2 cellular contexts compared by ENCODE assay signal in the genomic region with DNA sequence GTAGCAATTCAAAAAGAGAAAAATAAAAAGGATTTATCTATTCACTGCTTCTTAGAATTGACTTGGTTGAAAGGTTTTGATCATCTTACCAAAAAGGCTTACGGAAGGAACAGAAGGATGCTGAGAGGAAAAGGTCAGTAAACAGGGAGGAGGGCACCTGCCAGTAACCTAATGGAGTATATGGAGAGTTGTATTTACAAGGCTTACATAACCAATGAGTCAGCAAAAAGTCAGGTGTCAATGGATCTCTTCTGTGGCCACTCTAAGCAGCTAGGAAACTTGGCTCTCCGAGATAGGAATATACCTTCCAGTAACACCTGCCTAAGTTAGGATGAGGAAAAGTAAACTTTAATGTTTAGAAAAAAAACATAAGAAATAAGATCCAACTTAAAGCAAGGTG.
TF ChIP-seq lines count a peak whose summit lies in the region.

No MANE protein-coding gene starts in this region.

TF ChIP-seq in HepG2, 621 proteins besides CTCF, POLR2A, EP300 and RAD21 (continued from another document and continues in another):
- TF ChIP-seq, protein P1, sequence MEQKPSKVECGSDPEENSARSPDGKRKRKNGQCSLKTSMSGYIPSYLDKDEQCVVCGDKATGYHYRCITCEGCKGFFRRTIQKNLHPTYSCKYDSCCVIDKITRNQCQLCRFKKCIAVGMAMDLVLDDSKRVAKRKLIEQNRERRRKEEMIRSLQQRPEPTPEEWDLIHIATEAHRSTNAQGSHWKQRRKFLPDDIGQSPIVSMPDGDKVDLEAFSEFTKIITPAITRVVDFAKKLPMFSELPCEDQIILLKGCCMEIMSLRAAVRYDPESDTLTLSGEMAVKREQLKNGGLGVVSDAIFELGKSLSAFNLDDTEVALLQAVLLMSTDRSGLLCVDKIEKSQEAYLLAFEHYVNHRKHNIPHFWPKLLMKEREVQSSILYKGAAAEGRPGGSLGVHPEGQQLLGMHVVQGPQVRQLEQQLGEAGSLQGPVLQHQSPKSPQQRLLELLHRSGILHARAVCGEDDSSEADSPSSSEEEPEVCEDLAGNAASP (CRISPR knock-in tag; IDR thresholded peaks at IDR 0.05; ENCODE audit: borderline replicate concordance) = peak; percentile 79
- TF ChIP-seq RCOR2 (CRISPR knock-in tag; IDR thresholded peaks at IDR 0.05) (peak; percentile 72), MAFG (CRISPR knock-in tag; IDR thresholded peaks at IDR 0.05) (peak; percentile 96), MTA3 (CRISPR knock-in tag; IDR thresholded peaks at IDR 0.05) (no peak), CENPX (CRISPR knock-in tag; IDR thresholded peaks at IDR 0.05) (no peak), GTF3A (CRISPR knock-in tag; conservative IDR thresholded peaks at IDR 0.05) (no peak), ZNF781 (CRISPR knock-in tag; IDR thresholded peaks at IDR 0.05; ENCODE audit: borderline replicate concordance, not compliant biosample characterization) (no peak), NBN (conservative IDR thresholded peaks at IDR 0.05) (no peak), TAF15 (IDR thresholded peaks at IDR 0.05; ENCODE audit: low read depth, low read length, poor library complexity, severe bottlenecking) (no peak), HNRNPK (IDR thresholded peaks at IDR 0.05; ENCODE audit: low read depth, low read length, poor library complexity, severe bottlenecking) (no peak), ZNF225 (CRISPR knock-in tag; IDR thresholded peaks at IDR 0.05) (no peak), HNF4G (IDR thresholded peaks at IDR 0.05; ENCODE audit: borderline replicate concordance, low read depth, low read length) (no peak), HNF4G (CRISPR knock-in tag; IDR thresholded peaks at IDR 0.05; ENCODE audit: borderline replicate concordance, low read depth) (no peak; the same call in 1 of the 2 replicates), U2AF1 (optimal IDR thresholded peaks at IDR 0.05; ENCODE audit: low read depth, low read length) (no peak), KLF16 (CRISPR knock-in tag; IDR thresholded peaks at IDR 0.05) (peak in 1 of 2 experiments; percentile 20; a peak in 1 of 4 replicates), ZNF343 (CRISPR knock-in tag; IDR thresholded peaks at IDR 0.05) (no peak), FOXJ3 (CRISPR knock-in tag; IDR thresholded peaks at IDR 0.05; ENCODE audit: borderline replicate concordance) (peak; percentile 15; the same call in 1 of the 2 replicates), RBFOX2 (IDR thresholded peaks at IDR 0.05; ENCODE audit: low read depth, low read length) (peak; percentile 45), ISX (CRISPR knock-in tag; conservative IDR thresholded peaks at IDR 0.05) (no peak), NFE2L2 (IDR thresholded peaks at IDR 0.05; ENCODE audit: low read length) (peak; percentile 100), PPARG (CRISPR knock-in tag; conservative IDR thresholded peaks at IDR 0.05) (peak; percentile 78)
- TF ChIP-seq, protein P2, sequence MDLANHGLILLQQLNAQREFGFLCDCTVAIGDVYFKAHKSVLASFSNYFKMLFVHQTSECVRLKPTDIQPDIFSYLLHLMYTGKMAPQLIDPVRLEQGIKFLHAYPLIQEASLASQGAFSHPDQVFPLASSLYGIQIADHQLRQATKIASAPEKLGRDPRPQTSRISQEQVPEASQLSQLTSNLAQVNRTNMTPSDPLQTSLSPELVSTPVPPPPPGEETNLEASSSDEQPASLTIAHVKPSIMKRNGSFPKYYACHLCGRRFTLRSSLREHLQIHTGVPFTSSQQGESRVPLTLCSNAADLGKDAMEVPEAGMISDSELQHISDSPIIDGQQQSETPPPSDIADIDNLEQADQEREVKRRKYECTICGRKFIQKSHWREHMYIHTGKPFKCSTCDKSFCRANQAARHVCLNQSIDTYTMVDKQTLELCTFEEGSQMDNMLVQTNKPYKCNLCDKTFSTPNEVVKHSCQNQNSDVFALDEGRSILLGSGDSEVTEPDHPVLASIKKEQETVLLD (CRISPR knock-in tag; IDR thresholded peaks at IDR 0.05; ENCODE audit: low read depth) = no peak
- TF ChIP-seq, protein P3, sequence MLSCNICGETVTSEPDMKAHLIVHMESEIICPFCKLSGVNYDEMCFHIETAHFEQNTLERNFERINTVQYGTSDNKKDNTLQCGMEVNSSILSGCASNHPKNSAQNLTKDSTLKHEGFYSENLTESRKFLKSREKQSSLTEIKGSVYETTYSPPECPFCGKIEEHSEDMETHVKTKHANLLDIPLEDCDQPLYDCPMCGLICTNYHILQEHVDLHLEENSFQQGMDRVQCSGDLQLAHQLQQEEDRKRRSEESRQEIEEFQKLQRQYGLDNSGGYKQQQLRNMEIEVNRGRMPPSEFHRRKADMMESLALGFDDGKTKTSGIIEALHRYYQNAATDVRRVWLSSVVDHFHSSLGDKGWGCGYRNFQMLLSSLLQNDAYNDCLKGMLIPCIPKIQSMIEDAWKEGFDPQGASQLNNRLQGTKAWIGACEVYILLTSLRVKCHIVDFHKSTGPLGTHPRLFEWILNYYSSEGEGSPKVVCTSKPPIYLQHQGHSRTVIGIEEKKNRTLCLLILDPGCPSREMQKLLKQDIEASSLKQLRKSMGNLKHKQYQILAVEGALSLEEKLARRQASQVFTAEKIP (CRISPR knock-in tag; IDR thresholded peaks at IDR 0.05; ENCODE audit: borderline replicate concordance) = no peak
- TF ChIP-seq, protein P4, sequence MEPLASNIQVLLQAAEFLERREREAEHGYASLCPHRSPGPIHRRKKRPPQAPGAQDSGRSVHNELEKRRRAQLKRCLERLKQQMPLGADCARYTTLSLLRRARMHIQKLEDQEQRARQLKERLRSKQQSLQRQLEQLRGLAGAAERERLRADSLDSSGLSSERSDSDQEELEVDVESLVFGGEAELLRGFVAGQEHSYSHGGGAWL (CRISPR knock-in tag; IDR thresholded peaks at IDR 0.05) = no peak
- TF ChIP-seq, protein P5, sequence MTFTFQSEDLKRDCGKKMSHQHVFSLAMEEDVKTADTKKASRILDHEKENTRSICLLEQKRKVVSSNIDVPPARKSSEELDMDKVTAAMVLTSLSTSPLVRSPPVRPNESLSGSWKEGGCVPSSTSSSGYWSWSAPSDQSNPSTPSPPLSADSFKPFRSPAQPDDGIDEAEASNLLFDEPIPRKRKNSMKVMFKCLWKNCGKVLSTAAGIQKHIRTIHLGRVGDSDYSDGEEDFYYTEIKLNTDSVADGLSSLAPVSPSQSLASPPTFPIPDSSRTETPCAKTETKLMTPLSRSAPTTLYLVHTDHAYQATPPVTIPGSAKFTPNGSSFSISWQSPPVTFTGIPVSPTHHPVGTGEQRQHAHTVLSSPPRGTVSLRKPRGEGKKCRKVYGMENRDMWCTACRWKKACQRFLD (CRISPR knock-in tag; IDR thresholded peaks at IDR 0.05; ENCODE audit: borderline replicate concordance) = no peak
- TF ChIP-seq, protein P6, sequence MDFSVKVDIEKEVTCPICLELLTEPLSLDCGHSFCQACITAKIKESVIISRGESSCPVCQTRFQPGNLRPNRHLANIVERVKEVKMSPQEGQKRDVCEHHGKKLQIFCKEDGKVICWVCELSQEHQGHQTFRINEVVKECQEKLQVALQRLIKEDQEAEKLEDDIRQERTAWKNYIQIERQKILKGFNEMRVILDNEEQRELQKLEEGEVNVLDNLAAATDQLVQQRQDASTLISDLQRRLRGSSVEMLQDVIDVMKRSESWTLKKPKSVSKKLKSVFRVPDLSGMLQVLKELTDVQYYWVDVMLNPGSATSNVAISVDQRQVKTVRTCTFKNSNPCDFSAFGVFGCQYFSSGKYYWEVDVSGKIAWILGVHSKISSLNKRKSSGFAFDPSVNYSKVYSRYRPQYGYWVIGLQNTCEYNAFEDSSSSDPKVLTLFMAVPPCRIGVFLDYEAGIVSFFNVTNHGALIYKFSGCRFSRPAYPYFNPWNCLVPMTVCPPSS (IDR thresholded peaks at IDR 0.05) = no peak

TF ChIP-seq in SK-N-SH treated with all-trans-retinoic acid at 6 μM for 48 hours, 23 proteins besides CTCF, POLR2A, EP300 and RAD21 (continued from another document):
- no peak for TF ChIP-seq RARB (CRISPR knock-in tag; IDR thresholded peaks at IDR 0.05)
- no peak for TF ChIP-seq PPARA (CRISPR knock-in tag; IDR thresholded peaks at IDR 0.05; ENCODE audit: borderline replicate concordance)
- no peak for TF ChIP-seq BACH2 (CRISPR knock-in tag; IDR thresholded peaks at IDR 0.05; ENCODE audit: borderline replicate concordance)
